9 cellular contexts compared by ENCODE assay signal in genomic region chr9:35673132-35673997, GRCh38. TPM values are rescaled to one million over a fixed set of nuclear protein-coding genes. Genes with fewer than 3 reads are reported as not detected.
A peak's percentile ranks its signal among the peaks of the same experiment; 100 is the strongest.
DNase-seq lines count a peak whose midpoint lies in the region; ATAC-seq and TF ChIP-seq lines count a peak whose summit lies in the region.
"Had no signal": no experiment of that assay in that cellular context is flagged by ENCODE, and none has a peak within 500 bp of the region (broad histone marks: within the 10 kb centered on the region; RNA-seq: fewer than 3 reads in every experiment).

Gene CA9 (plus strand): TSS chr9:35673928. CDS start chr9:35673960, 32 bp downstream.

- H2AFZ ChIP-seq in GM23338 = no peak within 1 kb of the TSS
- H2AFZ ChIP-seq in OCI-LY3 (ENCODE audit: low read depth, low read length) = no peak within 1 kb of the TSS

- no peaks in the 10 kb centered on the region for H3K36me3 ChIP-seq in GM23338 (ENCODE audit: insufficient read depth)
- no peaks in the 10 kb centered on the region for H3K36me3 ChIP-seq in OCI-LY3 (replicated peaks; ENCODE audit: low read depth, low read length)

- TF ChIP-seq CTCF in GM23338 (conservative IDR thresholded peaks at IDR 0.05; ENCODE audit: low read depth in 2 of 2) (no peak), OCI-LY3 (IDR thresholded peaks at IDR 0.05; ENCODE audit: low read depth, low read length) (no peak), glutamatergic neuron (IDR thresholded peaks at IDR 0.05; ENCODE audit: partially characterized antibody, unreplicated experiment) (no peak), retinal pigment epithelial cell (conservative IDR thresholded peaks at IDR 0.05; ENCODE audit: low read depth, low read length) (no peak)

- H3K27me3 ChIP-seq in GM23338 (ENCODE audit: insufficient read depth) (peaks cover 20% of the 10 kb centered on the region), OCI-LY3 (ENCODE audit: low read depth, low read length) (peaks cover 10% of the 10 kb centered on the region)

- ATAC-seq in GM23338 (no peak), HG02759 (IDR thresholded peaks at IDR 0.05; ENCODE audit: unreplicated experiment) (no peak), HG02642 (IDR thresholded peaks at IDR 0.05; ENCODE audit: poor library complexity, unreplicated experiment) (no peak), HG02870 (IDR thresholded peaks at IDR 0.05; ENCODE audit: unreplicated experiment) (no peak)

- H3K9ac ChIP-seq in OCI-LY3 (ENCODE audit: low read length) = peak within 1 kb of the TSS; percentile 22; the same call in 1 of the 2 replicates

- H3K4me1 ChIP-seq in GM23338 (ENCODE audit: insufficient read depth) (peaks cover 5% of the 10 kb centered on the region; the same call in 1 of the 2 replicates), OCI-LY3 (ENCODE audit: low read length) (peaks cover 3% of the 10 kb centered on the region; the same call in 1 of the 2 replicates)

- H3K4me1 Mint-ChIP-seq in GM23338 (peaks cover 10% of the 10 kb centered on the region), glutamatergic neuron (ENCODE audit: low read depth, unreplicated experiment) (peaks cover 3% of the 10 kb centered on the region)

- H3K9me2 ChIP-seq in GM23338 (ENCODE audit: insufficient read depth) = peaks cover 5% of the 10 kb centered on the region

- H3K27ac ChIP-seq in GM23338 (ENCODE audit: low read depth) (no peak within 1 kb of the TSS), OCI-LY3 (ENCODE audit: low read length) (no peak within 1 kb of the TSS)

- H3K4me3 ChIP-seq in GM23338 (no peak within 1 kb of the TSS), OCI-LY3 (ENCODE audit: low read length) (peak within 1 kb of the TSS; percentile 68), retinal pigment epithelial cell (ENCODE audit: low read length) (peak within 1 kb of the TSS; percentile 46)

- H3K36me3 Mint-ChIP-seq in GM23338 (ENCODE audit: low read depth) = no peaks in the 10 kb centered on the region
- H3K36me3 Mint-ChIP-seq in glutamatergic neuron (ENCODE audit: unreplicated experiment) = no peaks in the 10 kb centered on the region

- peaks cover 15% of the 10 kb centered on the region for H3K27me3 Mint-ChIP-seq in GM23338 (ENCODE audit: insufficient read depth, low read depth, poor library complexity)
- peaks cover 4% of the 10 kb centered on the region for H3K27me3 Mint-ChIP-seq in glutamatergic neuron (ENCODE audit: unreplicated experiment)

- H3K27ac Mint-ChIP-seq in GM23338 = no peak within 1 kb of the TSS
- H3K27ac Mint-ChIP-seq in glutamatergic neuron (ENCODE audit: unreplicated experiment) = no peak within 1 kb of the TSS

- H3K4me2 ChIP-seq in GM23338 (no peak within 1 kb of the TSS), OCI-LY3 (ENCODE audit: low read length) (peak within 1 kb of the TSS; percentile 53)

- H4K20me1 ChIP-seq in GM23338 (replicated peaks; ENCODE audit: insufficient read depth) = no peaks in the 10 kb centered on the region
- H4K20me1 ChIP-seq in OCI-LY3 (ENCODE audit: insufficient read depth, low read length) = no peaks in the 10 kb centered on the region

- H3K79me2 ChIP-seq in GM23338 (replicated peaks; ENCODE audit: insufficient read depth) = no peaks in the 10 kb centered on the region
- H3K79me2 ChIP-seq in OCI-LY3 (ENCODE audit: low read length) = no peaks in the 10 kb centered on the region

- no peaks in the 10 kb centered on the region for H3K9me3 ChIP-seq in OCI-LY3 (ENCODE audit: insufficient read depth, low read length)

- H3K9me3 Mint-ChIP-seq in GM23338 (no peaks in the 10 kb centered on the region), glutamatergic neuron (ENCODE audit: unreplicated experiment) (peaks cover 6% of the 10 kb centered on the region)

- 0 out of 2 replicates have a peak, but pooled peaks cover 7% of the 10 kb centered on the region for H3F3A ChIP-seq in GM23338 (replicated peaks; ENCODE audit: low read depth)

- peak within 1 kb of the TSS; percentile 78 for H3K4me3 Mint-ChIP-seq in GM23338
- peak within 1 kb of the TSS; percentile 79 for H3K4me3 Mint-ChIP-seq in glutamatergic neuron (ENCODE audit: unreplicated experiment)

- DNase-seq in GM23338 (ENCODE audit: low spot score) (no peak), glutamatergic neuron (no peak), retinal pigment epithelial cell (ENCODE audit: low read depth) (no peak), cortex of kidney (lab: John Stamatoyannopoulos, UW) (no peak)
- DNase-seq: MM.1S had no signal

TF ChIP-seq in GM23338, 12 proteins besides CTCF, POLR2A, EP300 and RAD21 (continues in another document):
- TF ChIP-seq STAT1 (IDR thresholded peaks at IDR 0.05; ENCODE audit: unreplicated experiment) = no peak
- no peak for TF ChIP-seq EZH2phosphoT487 (IDR thresholded peaks at IDR 0.05; ENCODE audit: unreplicated experiment)
- TF ChIP-seq, protein P1, sequence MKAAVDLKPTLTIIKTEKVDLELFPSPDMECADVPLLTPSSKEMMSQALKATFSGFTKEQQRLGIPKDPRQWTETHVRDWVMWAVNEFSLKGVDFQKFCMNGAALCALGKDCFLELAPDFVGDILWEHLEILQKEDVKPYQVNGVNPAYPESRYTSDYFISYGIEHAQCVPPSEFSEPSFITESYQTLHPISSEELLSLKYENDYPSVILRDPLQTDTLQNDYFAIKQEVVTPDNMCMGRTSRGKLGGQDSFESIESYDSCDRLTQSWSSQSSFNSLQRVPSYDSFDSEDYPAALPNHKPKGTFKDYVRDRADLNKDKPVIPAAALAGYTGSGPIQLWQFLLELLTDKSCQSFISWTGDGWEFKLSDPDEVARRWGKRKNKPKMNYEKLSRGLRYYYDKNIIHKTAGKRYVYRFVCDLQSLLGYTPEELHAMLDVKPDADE (IDR thresholded peaks at IDR 0.05) = no peak
- TF ChIP-seq NANOG (IDR thresholded peaks at IDR 0.05; ENCODE audit: borderline replicate concordance) = no peak
- TF ChIP-seq JUNB (IDR thresholded peaks at IDR 0.05; ENCODE audit: unreplicated experiment) = no peak
- no peak for TF ChIP-seq CREB1 (CRISPR knock-in tag; IDR thresholded peaks at IDR 0.05; ENCODE audit: low read depth)
- no peak for TF ChIP-seq POLR2AphosphoS5 (IDR thresholded peaks at IDR 0.05; ENCODE audit: low read depth)
- no peak for TF ChIP-seq EZH2 (IDR thresholded peaks at IDR 0.05; ENCODE audit: low read depth, unreplicated experiment)
- no peak for TF ChIP-seq ZNF331 (CRISPR knock-in tag; IDR thresholded peaks at IDR 0.05; ENCODE audit: low read depth)
- TF ChIP-seq ZNF114 (CRISPR knock-in tag; IDR thresholded peaks at IDR 0.05) = no peak
- TF ChIP-seq, protein P2, sequence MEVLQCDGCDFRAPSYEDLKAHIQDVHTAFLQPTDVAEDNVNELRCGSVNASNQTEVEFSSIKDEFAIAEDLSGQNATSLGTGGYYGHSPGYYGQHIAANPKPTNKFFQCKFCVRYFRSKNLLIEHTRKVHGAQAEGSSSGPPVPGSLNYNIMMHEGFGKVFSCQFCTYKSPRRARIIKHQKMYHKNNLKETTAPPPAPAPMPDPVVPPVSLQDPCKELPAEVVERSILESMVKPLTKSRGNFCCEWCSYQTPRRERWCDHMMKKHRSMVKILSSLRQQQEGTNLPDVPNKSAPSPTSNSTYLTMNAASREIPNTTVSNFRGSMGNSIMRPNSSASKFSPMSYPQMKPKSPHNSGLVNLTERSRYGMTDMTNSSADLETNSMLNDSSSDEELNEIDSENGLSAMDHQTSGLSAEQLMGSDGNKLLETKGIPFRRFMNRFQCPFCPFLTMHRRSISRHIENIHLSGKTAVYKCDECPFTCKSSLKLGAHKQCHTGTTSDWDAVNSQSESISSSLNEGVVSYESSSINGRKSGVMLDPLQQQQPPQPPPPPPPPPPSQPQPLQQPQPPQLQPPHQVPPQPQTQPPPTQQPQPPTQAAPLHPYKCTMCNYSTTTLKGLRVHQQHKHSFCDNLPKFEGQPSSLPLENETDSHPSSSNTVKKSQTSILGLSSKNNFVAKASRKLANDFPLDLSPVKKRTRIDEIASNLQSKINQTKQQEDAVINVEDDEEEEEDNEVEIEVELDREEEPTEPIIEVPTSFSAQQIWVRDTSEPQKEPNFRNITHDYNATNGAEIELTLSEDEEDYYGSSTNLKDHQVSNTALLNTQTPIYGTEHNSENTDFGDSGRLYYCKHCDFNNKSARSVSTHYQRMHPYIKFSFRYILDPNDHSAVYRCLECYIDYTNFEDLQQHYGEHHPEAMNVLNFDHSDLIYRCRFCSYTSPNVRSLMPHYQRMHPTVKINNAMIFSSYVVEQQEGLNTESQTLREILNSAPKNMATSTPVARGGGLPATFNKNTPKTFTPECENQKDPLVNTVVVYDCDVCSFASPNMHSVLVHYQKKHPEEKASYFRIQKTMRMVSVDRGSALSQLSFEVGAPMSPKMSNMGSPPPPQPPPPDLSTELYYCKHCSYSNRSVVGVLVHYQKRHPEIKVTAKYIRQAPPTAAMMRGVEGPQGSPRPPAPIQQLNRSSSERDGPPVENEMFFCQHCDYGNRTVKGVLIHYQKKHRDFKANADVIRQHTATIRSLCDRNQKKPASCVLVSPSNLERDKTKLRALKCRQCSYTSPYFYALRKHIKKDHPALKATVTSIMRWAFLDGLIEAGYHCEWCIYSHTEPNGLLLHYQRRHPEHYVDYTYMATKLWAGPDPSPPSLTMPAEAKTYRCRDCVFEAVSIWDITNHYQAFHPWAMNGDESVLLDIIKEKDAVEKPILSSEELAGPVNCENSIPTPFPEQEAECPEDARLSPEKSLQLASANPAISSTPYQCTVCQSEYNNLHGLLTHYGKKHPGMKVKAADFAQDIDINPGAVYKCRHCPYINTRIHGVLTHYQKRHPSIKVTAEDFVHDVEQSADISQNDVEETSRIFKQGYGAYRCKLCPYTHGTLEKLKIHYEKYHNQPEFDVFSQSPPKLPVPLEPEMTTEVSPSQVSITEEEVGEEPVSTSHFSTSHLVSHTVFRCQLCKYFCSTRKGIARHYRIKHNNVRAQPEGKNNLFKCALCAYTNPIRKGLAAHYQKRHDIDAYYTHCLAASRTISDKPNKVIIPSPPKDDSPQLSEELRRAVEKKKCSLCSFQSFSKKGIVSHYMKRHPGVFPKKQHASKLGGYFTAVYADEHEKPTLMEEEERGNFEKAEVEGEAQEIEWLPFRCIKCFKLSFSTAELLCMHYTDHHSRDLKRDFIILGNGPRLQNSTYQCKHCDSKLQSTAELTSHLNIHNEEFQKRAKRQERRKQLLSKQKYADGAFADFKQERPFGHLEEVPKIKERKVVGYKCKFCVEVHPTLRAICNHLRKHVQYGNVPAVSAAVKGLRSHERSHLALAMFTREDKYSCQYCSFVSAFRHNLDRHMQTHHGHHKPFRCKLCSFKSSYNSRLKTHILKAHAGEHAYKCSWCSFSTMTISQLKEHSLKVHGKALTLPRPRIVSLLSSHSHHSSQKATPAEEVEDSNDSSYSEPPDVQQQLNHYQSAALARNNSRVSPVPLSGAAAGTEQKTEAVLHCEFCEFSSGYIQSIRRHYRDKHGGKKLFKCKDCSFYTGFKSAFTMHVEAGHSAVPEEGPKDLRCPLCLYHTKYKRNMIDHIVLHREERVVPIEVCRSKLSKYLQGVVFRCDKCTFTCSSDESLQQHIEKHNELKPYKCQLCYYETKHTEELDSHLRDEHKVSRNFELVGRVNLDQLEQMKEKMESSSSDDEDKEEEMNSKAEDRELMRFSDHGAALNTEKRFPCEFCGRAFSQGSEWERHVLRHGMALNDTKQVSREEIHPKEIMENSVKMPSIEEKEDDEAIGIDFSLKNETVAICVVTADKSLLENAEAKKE (CRISPR knock-in tag; IDR thresholded peaks at IDR 0.05) = no peak

RNA-seq across cellular contexts. Expression of gene CA9, which starts in this region (rescaled TPM):
- total RNA-seq in GM23338 (2014; rRNA removed; shearing (Covaris generic)) = not detected in 2 replicates
- 1.1 and 2.2 TPM in 2 replicates for polyA plus RNA-seq in GM23338 (2016; fragmentation: Nextera tagmentation; extraction: Ambion mirVana)
- total RNA-seq in glutamatergic neuron (ENCODE audit: unreplicated experiment) = not detected
